ENCODE assay signal across 7 cellular contexts in the genomic region with DNA sequence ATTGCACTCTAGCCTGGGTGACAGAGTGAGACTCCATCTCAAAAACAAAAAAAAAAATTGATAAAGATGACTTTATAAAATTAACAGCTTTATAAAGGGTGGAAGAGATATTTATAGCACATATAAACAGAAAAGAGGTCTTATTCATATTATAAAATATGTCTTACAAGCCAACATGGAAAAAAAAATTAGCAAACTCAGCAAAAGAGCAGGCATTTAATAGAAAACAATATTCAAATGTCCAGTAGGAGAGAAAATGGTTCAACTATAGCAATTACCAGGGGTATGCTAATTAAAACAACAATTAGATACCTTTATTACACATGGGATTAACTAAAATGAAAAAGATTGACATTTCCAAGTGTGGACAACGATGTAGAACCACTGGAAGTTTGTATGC.
"Had no signal": no experiment of that assay in that cellular context is flagged by ENCODE, and none has a peak within 500 bp of the region (broad histone marks: within the 10 kb centered on the region; RNA-seq: fewer than 3 reads in every experiment).

No MANE protein-coding gene starts in this region.

- H3K4me3 Mint-ChIP-seq: GM23338, H9 had no signal

- H3K4me3 ChIP-seq: GM23338 had no signal

- ATAC-seq: GM23338 had no signal

- H3K4me2 ChIP-seq: GM23338, KMS-11 had no signal

- H3K9ac ChIP-seq: KMS-11 had no signal

- DNase-seq: H9, HCEC 1CT had no signal

- H3K4me1 Mint-ChIP-seq: GM23338, H9 had no signal

- H3K27ac ChIP-seq: KMS-11 had no signal

- H2AFZ ChIP-seq: GM23338 had no signal

- FAIRE-seq: H1, H54, HTR-8/SVneo had no signal
